Comparison of ENCODE assay signal across 25 cellular contexts in genomic region chr22:45915151-45915550, GRCh38.
"Had no signal": no experiment of that assay in that cellular context is flagged by ENCODE, and none has a peak within 500 bp of the region (broad histone marks: within the 10 kb centered on the region; RNA-seq: fewer than 3 reads in every experiment).

No MANE protein-coding gene starts in this region.

- H3K27me3 ChIP-seq: colonic mucosa had no signal

- H3K27ac Mint-ChIP-seq: dendritic cell treated with granulocyte-macrophage colony-stimulating factor and Interleukin-4, amounts not matched to agents 40 ng/mL and 50 ng/mL, for 4 days; effector memory CD8-positive, alpha-beta T cell; endodermal cell; mesothelial cell of epicardium; naive B cell had no signal

- DNase-seq: colonic mucosa; cortex of kidney; effector CD8-positive, alpha-beta T cell; effector memory CD8-positive, alpha-beta T cell; endodermal cell; erythroblast; esophagus squamous epithelium; foreskin fibroblast; foreskin melanocyte; gastrocnemius medialis; glutamatergic neuron; head of caudate nucleus; heart right ventricle; hippocampal formation; left cardiac atrium; left lung; left ventricle myocardium superior; lower lobe of right lung; mesenchymal stem cell; mucosa of descending colon; naive B cell had no signal

- H3K9me3 ChIP-seq: colonic mucosa, gastrocnemius medialis, mucosa of descending colon had no signal

- H3K4me1 ChIP-seq: colonic mucosa had no signal

- H3K4me3 ChIP-seq: colonic mucosa, esophagus squamous epithelium, gastrocnemius medialis, heart right ventricle, left lung, lower lobe of right lung, mucosa of descending colon had no signal

- ATAC-seq: effector memory CD8-positive, alpha-beta T cell; esophagus mucosa; gastrocnemius medialis; heart right ventricle; left cardiac atrium; left lung; left ventricle myocardium superior; lower lobe of right lung; mucosa of descending colon had no signal

- H3K27ac ChIP-seq: colonic mucosa, epithelial cell of prostate, esophagus squamous epithelium, gastrocnemius medialis, heart right ventricle, left lung, lower lobe of right lung had no signal

- H3K4me3 Mint-ChIP-seq: dendritic cell treated with granulocyte-macrophage colony-stimulating factor and Interleukin-4, amounts not matched to agents 40 ng/mL and 50 ng/mL, for 4 days; effector memory CD8-positive, alpha-beta T cell; endodermal cell; mesothelial cell of epicardium; naive B cell had no signal

- H3K36me3 Mint-ChIP-seq: mesothelial cell of epicardium had no signal

- H3K4me1 Mint-ChIP-seq: endodermal cell had no signal

- H3K36me3 ChIP-seq: colonic mucosa, esophagus squamous epithelium, gastrocnemius medialis, heart right ventricle, left lung, lower lobe of right lung had no signal
